Comparison of ENCODE assay signal across 8 cellular contexts in genomic region chr4:3531887-3532713, GRCh38. TPM values are rescaled to one million over a fixed set of nuclear protein-coding genes. Genes with fewer than 3 reads are reported as not detected.
DNase-seq lines count a peak whose midpoint lies in the region; ATAC-seq and TF ChIP-seq lines count a peak whose summit lies in the region.

Gene LRPAP1, minus strand, starts transcription at chr4:3532422. Its CDS starts 10 bp downstream, at chr4:3532412.

- H3K27ac Mint-ChIP-seq in naive B cell: peak within 1 kb of the TSS; percentile 92 to 98 (median 96)
- H3K27ac Mint-ChIP-seq in stimulated activated memory B cell treated with anti-CD40 and anti-IgM and Interleukin-4, amounts not matched to agents 10 μg/mL and 1 μg/mL and 100 μg/mL, for 72 hours: peak within 1 kb of the TSS; percentile 90

- H3K9me3 Mint-ChIP-seq in naive B cell: peaks cover 0 to 5% (median 2%) of the 10 kb centered on the region in 7 donors
- H3K9me3 Mint-ChIP-seq in stimulated activated memory B cell treated with anti-CD40 and anti-IgM and Interleukin-4, amounts not matched to agents 10 μg/mL and 1 μg/mL and 100 μg/mL, for 72 hours: peaks cover 4% of the 10 kb centered on the region

- DNase-seq in DMS153 (lab: John Stamatoyannopoulos, UW): peak; percentile 35
- peak; percentile 83 for DNase-seq in KG1 (lab: John Stamatoyannopoulos, UW)
- DNase-seq in Peyer's patch: peak; percentile 86 to 95 (median 95)
- DNase-seq in activated T-helper 1 cell treated with Interleukin-2 at 50 U/mL for 16 hours (ENCODE audit: low read depth): peak; percentile 78
- peak; percentile 81 for DNase-seq in fibroblast of gingiva (ENCODE audit: low read depth)
- DNase-seq in naive B cell: peak; percentile 82

- H3K9me3 ChIP-seq in Peyer's patch: no peaks in the 10 kb centered on the region

- peaks cover 4 to 31% (median 18%) of the 10 kb centered on the region in 4 donors for H3K4me1 ChIP-seq in Peyer's patch

- peaks cover 0 to 7% of the 10 kb centered on the region in 2 donors for H3K36me3 Mint-ChIP-seq in naive B cell
- peaks cover 6% of the 10 kb centered on the region for H3K36me3 Mint-ChIP-seq in stimulated activated memory B cell treated with anti-CD40 and anti-IgM and Interleukin-4, amounts not matched to agents 10 μg/mL and 1 μg/mL and 100 μg/mL, for 72 hours

- peaks cover 43 to 54% (median 50%) of the 10 kb centered on the region in 3 donors for H3K4me1 Mint-ChIP-seq in naive B cell
- H3K4me1 Mint-ChIP-seq in stimulated activated memory B cell treated with anti-CD40 and anti-IgM and Interleukin-4, amounts not matched to agents 10 μg/mL and 1 μg/mL and 100 μg/mL, for 72 hours: peaks cover 44% of the 10 kb centered on the region

- H3K27ac ChIP-seq in Peyer's patch: peak within 1 kb of the TSS; percentile 64 to 87 (median 70)

- no peaks in the 10 kb centered on the region for H3K27me3 ChIP-seq in Peyer's patch

- TF ChIP-seq CTCF in Peyer's patch (IDR thresholded peaks at IDR 0.05): no peak

- peaks cover 0 to 25% (median 0%) of the 10 kb centered on the region in 3 donors for H3K36me3 ChIP-seq in Peyer's patch

- TF ChIP-seq POLR2A in Peyer's patch (IDR thresholded peaks at IDR 0.05): peak; percentile 93 to 96

- ATAC-seq in GM21619 (IDR thresholded peaks at IDR 0.05; ENCODE audit: unreplicated experiment) (peak; percentile 76), naive B cell (ENCODE audit: low read depth in 2 of 2) (peak; percentile 84 to 86)
- peak; percentile 91 for ATAC-seq in stimulated activated memory B cell treated with anti-CD40 and anti-IgM and Interleukin-4, amounts not matched to agents 10 μg/mL and 1 μg/mL and 100 μg/mL, for 72 hours

- H3K4me3 Mint-ChIP-seq in naive B cell: peak within 1 kb of the TSS; percentile 88 to 100 (median 99)
- peak within 1 kb of the TSS; percentile 98 for H3K4me3 Mint-ChIP-seq in stimulated activated memory B cell treated with anti-CD40 and anti-IgM and Interleukin-4, amounts not matched to agents 10 μg/mL and 1 μg/mL and 100 μg/mL, for 72 hours

- H3K27me3 Mint-ChIP-seq in naive B cell: peaks cover 5 to 10% (median 10%) of the 10 kb centered on the region in 3 donors
- peaks cover 14% of the 10 kb centered on the region for H3K27me3 Mint-ChIP-seq in stimulated activated memory B cell treated with anti-CD40 and anti-IgM and Interleukin-4, amounts not matched to agents 10 μg/mL and 1 μg/mL and 100 μg/mL, for 72 hours

- peak within 1 kb of the TSS; percentile 78 to 96 (median 92) for H3K4me3 ChIP-seq in Peyer's patch

RNA-seq across cellular contexts. Expression of gene LRPAP1, which starts in this region (rescaled TPM):
- 100 to 1,000 TPM in 3 of 4 donors, 10 to 100 TPM in 1; 82.6 to 116 (median 109) TPM for total RNA-seq in Peyer's patch
- 100 to 1,000 TPM in 2 of 6 donors, 10 to 100 TPM in 4; 93.5 to 120 (median 96.2) TPM for polyA plus RNA-seq in naive B cell (ENCODE audit: low read depth in 6 of 6)

Comparison
In these comparisons a context has a peak if more than half of its experiments do, and no peak if none do; other contexts are left out.
1. Peak in every context shown above with its lines: DNase-seq, ATAC-seq, H3K4me3 ChIP-seq and H3K27ac ChIP-seq.
2. DNase-seq: peak in every context shown above with its lines; median percentile 95 in Peyer's patch; 83 in KG1; 82 in naive B cell; 81 in fibroblast of gingiva; 78 in activated T-helper 1 cell treated with Interleukin-2 at 50 U/mL for 16 hours; 35 in DMS153.